ENCODE assay signal across 10 cellular contexts in genomic region chr6:166553563-166554271, GRCh38. TPM values are rescaled to one million over a fixed set of nuclear protein-coding genes. Genes with fewer than 3 reads are reported as not detected.
DNase-seq lines count a peak whose midpoint lies in the region; TF ChIP-seq lines count a peak whose summit lies in the region.
"Had no signal": no experiment of that assay in that cellular context is flagged by ENCODE, and none has a peak within 500 bp of the region (broad histone marks: within the 10 kb centered on the region; RNA-seq: fewer than 3 reads in every experiment).

No MANE protein-coding gene starts in this region.

- H3K27ac ChIP-seq in breast epithelium (peak overlapping the region; percentile 29 to 88), right atrium auricular region (peak overlapping the region; percentile 42 to 79), sigmoid colon (peak overlapping the region; percentile 10 to 85 (median 80))
- H3K27ac ChIP-seq: SK-N-MC had no signal

- no peaks in the 10 kb centered on the region for H3K9me3 Mint-ChIP-seq in progenitor cell of endocrine pancreas (ENCODE audit: low read depth)

- no peak for TF ChIP-seq CTCF in breast epithelium (IDR thresholded peaks at IDR 0.05)
- no peak for TF ChIP-seq CTCF in right atrium auricular region (IDR thresholded peaks at IDR 0.05)
- TF ChIP-seq CTCF in sigmoid colon (IDR thresholded peaks at IDR 0.05) = no peak
- no peak for TF ChIP-seq CTCF in progenitor cell of endocrine pancreas (IDR thresholded peaks at IDR 0.05; ENCODE audit: unreplicated experiment)

- H3K9me3 ChIP-seq in breast epithelium (no peaks in the 10 kb centered on the region), right atrium auricular region (no peaks in the 10 kb centered on the region), sigmoid colon (no peaks in the 10 kb centered on the region)

- intact Hi-C loops in breast epithelium (cut with DNase I; ENCODE audit: low total_unique reads) = no loop called here
- intact Hi-C loops in sigmoid colon (cut with DNase I) = no loop called here

- H3K36me3 ChIP-seq in breast epithelium (no peaks in the 10 kb centered on the region), right atrium auricular region (no peaks in the 10 kb centered on the region), sigmoid colon (no peaks in the 10 kb centered on the region)

- peak overlapping the region in 1 of 3 donors; percentile 7 for H3K4me3 ChIP-seq in breast epithelium
- H3K4me3 ChIP-seq in right atrium auricular region = no peak overlapping the region
- H3K4me3 ChIP-seq in sigmoid colon = no peak overlapping the region
- H3K4me3 ChIP-seq: SK-N-MC had no signal

- TF ChIP-seq POLR2A in breast epithelium (IDR thresholded peaks at IDR 0.05) (no peak), sigmoid colon (IDR thresholded peaks at IDR 0.05) (no peak)

- peaks cover 8% of the 10 kb centered on the region for H3K4me1 Mint-ChIP-seq in progenitor cell of endocrine pancreas (ENCODE audit: low read depth)

- TF ChIP-seq EP300 in sigmoid colon (IDR thresholded peaks at IDR 0.05) = no peak

- H3K36me3 Mint-ChIP-seq in progenitor cell of endocrine pancreas (ENCODE audit: insufficient read depth) = peaks cover 10% of the 10 kb centered on the region

- H3K27ac Mint-ChIP-seq in progenitor cell of endocrine pancreas = no peak overlapping the region

- H3K27me3 Mint-ChIP-seq in progenitor cell of endocrine pancreas = no peaks in the 10 kb centered on the region

- H3K4me3 Mint-ChIP-seq in progenitor cell of endocrine pancreas (ENCODE audit: low read depth) = no peak overlapping the region

- 75 to 82% methylated on average over 13 of the region's 13 CpGs for WGBS in sigmoid colon, 2 donors

- DNase-seq in GM04504 (ENCODE audit: low read depth) = peak; percentile 77
- no peak for DNase-seq in breast epithelium (ENCODE audit: low spot score in 2 of 2)
- peak; percentile 69 for DNase-seq in right atrium auricular region (ENCODE audit: low spot score)
- DNase-seq in sigmoid colon = peak; percentile 85
- no peak for DNase-seq in activated effector memory CD4-positive, alpha-beta T cell treated with Interleukin-2 at 50 U/mL for 16 hours
- no peak for DNase-seq in NOMO-1 (lab: John Stamatoyannopoulos, UW; ENCODE audit: unreplicated experiment in 2 of 2)
- no peak for DNase-seq in progenitor cell of endocrine pancreas (ENCODE audit: low spot score, unreplicated experiment)
- no peak for DNase-seq in stimulated activated CD4-positive, alpha-beta T cell treated with anti-CD3 and anti-CD28 coated beads, Interleukin-4, amount 100 ng/mL, for 1 hour
- DNase-seq: effector memory CD4-positive, alpha-beta T cell had no signal

- H3K27me3 ChIP-seq in breast epithelium = no peaks in the 10 kb centered on the region
- H3K27me3 ChIP-seq in right atrium auricular region = no peaks in the 10 kb centered on the region
- H3K27me3 ChIP-seq in sigmoid colon = no peaks in the 10 kb centered on the region

- H3K4me1 ChIP-seq in breast epithelium (peaks cover 0 to 6% of the 10 kb centered on the region in 2 donors), right atrium auricular region (peaks cover 0 to 54% of the 10 kb centered on the region in 2 donors), sigmoid colon (peaks cover 0 to 43% (median 25%) of the 10 kb centered on the region in 4 donors)

RNA-seq across cellular contexts. Expression of gene RAMACL, which starts 32.8 kb away (rescaled TPM):
- total RNA-seq in breast epithelium (10 to 100 TPM in 1 of 3 donors, 1 to 10 TPM in 2; 2.5 to 13.4 (median 2.6) TPM), right atrium auricular region (under 1 TPM; 0.20 to 0.52 TPM), sigmoid colon (1 to 10 TPM in 3 of 4 donors, under 1 TPM in 1; 0.66 to 3.0 (median 2.2) TPM), progenitor cell of endocrine pancreas (1.7 and 2.7 TPM in 2 replicates)
- under 1 TPM in 1 of 3 donors, not detected in 2; 0.34 TPM for polyA plus RNA-seq in sigmoid colon

Comparison
In these comparisons a context has a peak if more than half of its experiments do, and no peak if none do; other contexts are left out.
1. DNase-seq: peak in GM04504 (single experiment), right atrium auricular region (single experiment) and sigmoid colon (single experiment); none in breast epithelium (0 of 2), activated effector memory CD4-positive, alpha-beta T cell treated with Interleukin-2 at 50 U/mL for 16 hours (single experiment), NOMO-1 (0 of 2), progenitor cell of endocrine pancreas (single experiment) and stimulated activated CD4-positive, alpha-beta T cell treated with anti-CD3 and anti-CD28 coated beads, Interleukin-4, amount 100 ng/mL, for 1 hour (single experiment).
2. Peak in every context shown above with its lines, with median percentiles within 50 percentile points of each other: H3K27ac ChIP-seq.